In the genomic region with DNA sequence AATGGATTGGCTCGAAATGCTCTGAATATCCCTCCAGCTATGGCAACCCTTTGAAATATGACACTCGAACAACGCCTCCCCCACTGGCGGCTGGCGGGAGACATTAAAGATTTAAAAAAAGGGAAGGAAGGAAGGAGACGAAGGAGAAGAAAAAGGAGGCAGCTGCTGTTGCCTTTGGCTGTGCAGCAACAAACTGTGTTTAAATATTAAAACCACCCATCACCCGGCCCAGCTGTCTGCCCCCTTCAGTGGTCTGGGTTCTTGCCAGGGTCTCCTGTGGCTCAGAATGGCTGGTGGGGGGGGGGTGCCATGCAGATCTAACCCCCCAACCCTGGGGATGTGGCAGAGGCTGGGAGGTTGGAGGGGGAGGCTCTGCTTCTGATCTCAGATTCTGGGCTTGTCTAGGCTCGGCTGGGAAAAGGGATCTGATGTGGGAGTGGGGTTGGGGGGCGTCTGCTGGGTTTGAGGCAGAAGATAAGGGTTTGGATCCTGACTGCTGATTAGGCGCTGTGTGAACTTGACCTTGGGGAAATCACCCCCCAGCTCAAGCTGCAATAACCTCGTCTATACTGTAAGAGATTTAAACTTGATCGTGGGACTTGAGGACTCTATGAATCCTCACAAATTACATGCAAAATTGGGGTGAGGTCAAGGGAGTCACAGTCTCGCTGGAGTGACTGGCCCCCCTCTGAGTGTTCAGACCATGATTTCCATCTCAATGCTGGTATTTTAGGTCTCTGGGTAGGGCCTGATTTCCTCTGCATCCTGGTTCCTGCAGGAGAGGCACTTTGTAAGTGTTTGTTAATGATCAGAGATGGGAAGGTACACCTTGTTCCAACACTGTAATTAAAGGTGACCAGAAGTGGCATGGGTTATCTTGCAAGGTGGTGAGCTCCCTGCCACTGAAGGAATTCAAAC, we compare ENCODE assay signal across 11 cellular contexts. TPM values are rescaled to one million over a fixed set of nuclear protein-coding genes. Genes with fewer than 3 reads are reported as not detected.
DNase-seq lines count a peak whose midpoint lies in the region; ATAC-seq and TF ChIP-seq lines count a peak whose summit lies in the region.
"Had no signal": no experiment of that assay in that cellular context is flagged by ENCODE, and none has a peak within 500 bp of the region (broad histone marks: within the 10 kb centered on the region; RNA-seq: fewer than 3 reads in every experiment).

No MANE protein-coding gene starts in this region.

- intact Hi-C loops in cardiac septum (cut with DNase I) (loop anchor here (10.0 kb wide), 1 partner anchor 657 kb away; no protein-coding TSS in a partner anchor), left ventricle myocardium superior (cut with micrococcal nuclease) (loop anchor here (10.0 kb wide), 1 partner anchor 657 kb away; no protein-coding TSS in a partner anchor), esophagus muscularis mucosa (cut with DNase I) (no loop called here), gastrocnemius medialis (cut with DNase I; ENCODE audit: low total_unique reads) (loop anchor here (5.0 kb wide), 1 partner anchor 489 kb away; no protein-coding TSS in a partner anchor)

- H3K9me3 ChIP-seq in esophagus muscularis mucosa (no peaks in the 10 kb centered on the region), gastrocnemius medialis (no peaks in the 10 kb centered on the region)
- H3K9me3 ChIP-seq: thyroid gland had no signal

- ATAC-seq in left ventricle myocardium superior (no peak), gastrocnemius medialis (no peak)
- ATAC-seq in effector memory CD8-positive, alpha-beta T cell (replicated peaks), result no peak

- peak; percentile 20 for DNase-seq in cardiac septum (ENCODE audit: low spot score)
- no peak for DNase-seq in left ventricle myocardium superior
- DNase-seq in NCI-H345 treated with DMSO at 0.1 percent for 48 hours (lab: John Stamatoyannopoulos, UW; ENCODE audit: unreplicated experiment), result peak; percentile 35
- DNase-seq in esophagus muscularis mucosa (ENCODE audit: extremely low spot score), result peak; percentile 87
- no peak for DNase-seq in central memory CD4-positive, alpha-beta T cell
- DNase-seq in stimulated activated CD4-positive, alpha-beta T cell treated with anti-CD3 and anti-CD28 coated beads, Interleukin-12 subunit alpha, Interleukin-12 subunit beta, amount 100 ng/mL, for 4 hours, result no peak
- no peak for DNase-seq in effector memory CD8-positive, alpha-beta T cell
- no peak for DNase-seq in gastrocnemius medialis
- DNase-seq: CD4-positive, CD25-positive, alpha-beta regulatory T cell; effector CD4-positive, alpha-beta T cell; thyroid gland had no signal

- H3K27me3 Mint-ChIP-seq in effector memory CD8-positive, alpha-beta T cell, result peaks cover 53 to 92% of the 10 kb centered on the region in 2 donors

- TF ChIP-seq CTCF in esophagus muscularis mucosa (IDR thresholded peaks at IDR 0.05) (no peak), gastrocnemius medialis (IDR thresholded peaks at IDR 0.05 in 4 of 5, conservative IDR thresholded peaks at IDR 0.05 in 1 of 5) (no peak)

- peaks cover 0 to 45% (median 10%) of the 10 kb centered on the region in 4 donors for H3K27me3 ChIP-seq in esophagus muscularis mucosa
- peaks cover 7 to 26% (median 20%) of the 10 kb centered on the region in 3 donors for H3K27me3 ChIP-seq in gastrocnemius medialis

- TF ChIP-seq EP300 in esophagus muscularis mucosa (IDR thresholded peaks at IDR 0.05), result no peak

- H3K4me3 ChIP-seq in esophagus muscularis mucosa, result no peak overlapping the region
- H3K4me3 ChIP-seq in gastrocnemius medialis, result no peak overlapping the region
- H3K4me3 ChIP-seq: thyroid gland had no signal

- in situ Hi-C loops in gastrocnemius medialis (cut with MboI; ENCODE audit: low sequenced_read_pairs in 4 of 4), result loop anchor here in 3 of 4 donors (5.0 to 25.0 kb wide), 3 partner anchors 424 to 644 kb away; no protein-coding TSS in a partner anchor

- no peak overlapping the region for H3K4me3 Mint-ChIP-seq in effector memory CD8-positive, alpha-beta T cell

- no peak overlapping the region for H3K27ac Mint-ChIP-seq in effector memory CD8-positive, alpha-beta T cell
- H3K27ac Mint-ChIP-seq: CD4-positive, CD25-positive, alpha-beta regulatory T cell had no signal

- H3K4me1 ChIP-seq in esophagus muscularis mucosa, result peaks cover 0 to 16% (median 13%) of the 10 kb centered on the region in 4 donors
- H3K4me1 ChIP-seq in gastrocnemius medialis, result peaks cover 0 to 10% of the 10 kb centered on the region in 2 donors

- H3K36me3 ChIP-seq in esophagus muscularis mucosa, result no peaks in the 10 kb centered on the region
- no peaks in the 10 kb centered on the region for H3K36me3 ChIP-seq in gastrocnemius medialis
- H3K36me3 ChIP-seq: thyroid gland had no signal

- H3K36me3 Mint-ChIP-seq in effector memory CD8-positive, alpha-beta T cell (ENCODE audit: insufficient read depth), result no peaks in the 10 kb centered on the region
- H3K36me3 Mint-ChIP-seq: CD4-positive, CD25-positive, alpha-beta regulatory T cell had no signal

- peaks cover 2 to 4% of the 10 kb centered on the region in 2 donors for H3K4me1 Mint-ChIP-seq in effector memory CD8-positive, alpha-beta T cell (ENCODE audit: low read depth in 2 of 2)

- WGBS in esophagus muscularis mucosa, result 8% methylated on average over 13 of the region's 13 CpGs

- H3K27ac ChIP-seq in esophagus muscularis mucosa (replicated peaks in 1 of 4) (no peak overlapping the region), gastrocnemius medialis (no peak overlapping the region)
- H3K27ac ChIP-seq: thyroid gland had no signal

- H3K9me3 Mint-ChIP-seq in effector memory CD8-positive, alpha-beta T cell, result no peaks in the 10 kb centered on the region

- TF ChIP-seq POLR2A in esophagus muscularis mucosa (IDR thresholded peaks at IDR 0.05; ENCODE audit: low read depth) (no peak), gastrocnemius medialis (IDR thresholded peaks at IDR 0.05) (no peak)

RNA-seq across cellular contexts. Expression of a gene that starts 40.3 kb away (rescaled TPM):
- total RNA-seq in cardiac septum (89.3 TPM), left ventricle myocardium superior (93.8 TPM), esophagus muscularis mucosa (10 to 100 TPM; 41.9 to 59.6 (median 50.9) TPM), gastrocnemius medialis (100 to 1,000 TPM; 222 to 583 (median 280) TPM)

RNA-seq across cellular contexts. Expression of a gene that starts 46.9 kb away (rescaled TPM):
- not detected for total RNA-seq in cardiac septum
- 0.25 TPM for total RNA-seq in left ventricle myocardium superior
- 10 to 100 TPM in 1 of 4 donors, 1 to 10 TPM in 3; 2.6 to 14.1 (median 9.1) TPM for total RNA-seq in esophagus muscularis mucosa
- 1 to 10 TPM in 3 of 4 donors, not detected in 1; 1.2 to 4.4 (median 2.4) TPM for total RNA-seq in gastrocnemius medialis
- total RNA-seq: CD4-positive, CD25-positive, alpha-beta regulatory T cell had no signal

Comparison
In these comparisons a context has a peak if more than half of its experiments do, and no peak if none do; other contexts are left out.
1. DNase-seq: peak in cardiac septum (single experiment), NCI-H345 treated with DMSO at 0.1 percent for 48 hours (single experiment) and esophagus muscularis mucosa (single experiment); none in left ventricle myocardium superior (single experiment), central memory CD4-positive, alpha-beta T cell (single experiment), stimulated activated CD4-positive, alpha-beta T cell treated with anti-CD3 and anti-CD28 coated beads, Interleukin-12 subunit alpha, Interleukin-12 subunit beta, amount 100 ng/mL, for 4 hours (single experiment), effector memory CD8-positive, alpha-beta T cell (0 of 3) and gastrocnemius medialis (0 of 2).